34 cellular contexts compared by ENCODE assay signal in genomic region chr10:114590983-114591382, GRCh38.
"Had no signal": no experiment of that assay in that cellular context is flagged by ENCODE, and none has a peak within 500 bp of the region (broad histone marks: within the 10 kb centered on the region; RNA-seq: fewer than 3 reads in every experiment).

No MANE protein-coding gene starts in this region.

- DNase-seq: activated CD4-positive, alpha-beta memory T cell treated with anti-CD3 and anti-CD28 coated beads, Interleukin-2, amount 10 ng/mL, durations not matched to agents 7 days and 5 days; activated CD4-positive, alpha-beta T cell treated with anti-CD3 and anti-CD28 coated beads for 1 hour; activated CD4-positive, alpha-beta T cell treated with anti-CD3 and anti-CD28 coated beads for 36 hours; activated CD4-positive, alpha-beta T cell treated with anti-CD3 and anti-CD28 coated beads for 48 hours; activated CD4-positive, alpha-beta T cell treated with anti-CD3 and anti-CD28 coated beads, Interleukin-2, amount 10 ng/mL, durations not matched to agents 7 days and 5 days; activated CD4-positive, alpha-beta T cell treated with anti-CD3 and anti-CD28 coated beads, Interleukin-2, amount 50 U/mL, for 48 hours; activated CD4-positive, CD25-positive, alpha-beta regulatory T cell; activated CD8-positive, alpha-beta memory T cell treated with anti-CD3 and anti-CD28 coated beads for 24 hours; activated CD8-positive, alpha-beta memory T cell treated with anti-CD3 and anti-CD28 coated beads, Interleukin-2, amount 10 ng/mL, durations not matched to agents 7 days and 5 days; activated CD8-positive, alpha-beta memory T cell treated with anti-CD3 and anti-CD28 coated beads, Interleukin-2, amount 50 U/mL, for 48 hours; activated CD8-positive, alpha-beta T cell treated with anti-CD3 and anti-CD28 coated beads, Interleukin-2, amount 10 ng/mL, durations not matched to agents 7 days and 5 days; activated effector memory CD4-positive, alpha-beta T cell treated with Interleukin-2 at 50 U/mL for 16 hours; activated gamma-delta T cell; activated naive CD4-positive, alpha-beta T cell treated with anti-CD3 and anti-CD28 coated beads, Interleukin-2, amount 10 ng/mL, durations not matched to agents 7 days and 5 days; activated naive CD4-positive, alpha-beta T cell treated with Interleukin-2 at 50 U/mL for 16 hours; activated naive CD8-positive, alpha-beta T cell treated with anti-CD3 and anti-CD28 coated beads, Interleukin-2, amount 10 ng/mL, durations not matched to agents 7 days and 5 days; activated naive CD8-positive, alpha-beta T cell treated with anti-CD3 and anti-CD28 coated beads, Interleukin-2, amount 50 U/mL, for 24 hours; activated T-cell treated with anti-CD3 and anti-CD28 coated beads, Interleukin-2, amount 50 U/mL, for 24 hours; activated T-cell treated with anti-CD3 and anti-CD28 coated beads, Interleukin-2, amount 50 U/mL, for 48 hours; amniotic stem cell; aorta; central memory CD4-positive, alpha-beta T cell; T-cell; T-helper 2 cell; T-helper 9 cell; WERI-Rb-1 had no signal

- H3K36me3 Mint-ChIP-seq: activated naive CD4-positive, alpha-beta T cell treated with anti-CD3 and anti-CD28 coated beads, Interleukin-2, amount 10 ng/mL, durations not matched to agents 7 days and 5 days; activated naive CD4-positive, alpha-beta T cell treated with anti-CD3 and anti-CD28 coated beads, Interleukin-2, amount 50 U/mL, for 24 hours; activated naive CD8-positive, alpha-beta T cell treated with anti-CD3 and anti-CD28 coated beads, Interleukin-2, amount 10 ng/mL, durations not matched to agents 7 days and 5 days; brain; T-cell; WTC11 had no signal

- H3K27ac ChIP-seq: WERI-Rb-1 had no signal

- H3K4me1 Mint-ChIP-seq: activated CD4-positive, alpha-beta T cell treated with anti-CD3 and anti-CD28 coated beads for 36 hours; activated naive CD4-positive, alpha-beta T cell treated with anti-CD3 and anti-CD28 coated beads, Interleukin-2, amount 10 ng/mL, durations not matched to agents 7 days and 5 days; activated naive CD4-positive, alpha-beta T cell treated with anti-CD3 and anti-CD28 coated beads, Interleukin-2, amount 50 U/mL, for 24 hours; activated naive CD8-positive, alpha-beta T cell treated with anti-CD3 and anti-CD28 coated beads, Interleukin-2, amount 10 ng/mL, durations not matched to agents 7 days and 5 days; activated naive CD8-positive, alpha-beta T cell treated with anti-CD3 and anti-CD28 coated beads, Interleukin-2, amount 50 U/mL, for 24 hours; brain; T-cell; WTC11 had no signal

- H3K9me3 Mint-ChIP-seq: activated CD4-positive, alpha-beta memory T cell treated with anti-CD3 and anti-CD28 coated beads, Interleukin-2, amount 10 ng/mL, durations not matched to agents 7 days and 5 days; activated CD4-positive, alpha-beta T cell treated with anti-CD3 and anti-CD28 coated beads, Interleukin-2, amount 10 ng/mL, durations not matched to agents 7 days and 5 days; activated naive CD4-positive, alpha-beta T cell treated with anti-CD3 and anti-CD28 coated beads, Interleukin-2, amount 10 ng/mL, durations not matched to agents 7 days and 5 days; activated naive CD4-positive, alpha-beta T cell treated with anti-CD3 and anti-CD28 coated beads, Interleukin-2, amount 50 U/mL, for 24 hours; activated naive CD8-positive, alpha-beta T cell treated with anti-CD3 and anti-CD28 coated beads, Interleukin-2, amount 50 U/mL, for 24 hours; activated T-helper 2 cell treated with anti-CD3 and anti-CD28 coated beads, Interferon-gamma antibody, Interleukin-2, Interleukin-4, amounts not matched to agents 10 μg/mL and 5 μg/mL and 100 μg/mL, durations not matched to agents 14 hours and 24 hours and 36 hours had no signal

- FAIRE-seq: TTC549 had no signal

- H3K4me3 Mint-ChIP-seq: activated CD4-positive, alpha-beta memory T cell treated with anti-CD3 and anti-CD28 coated beads, Interleukin-2, amount 10 ng/mL, durations not matched to agents 7 days and 5 days; activated CD4-positive, alpha-beta T cell treated with anti-CD3 and anti-CD28 coated beads for 36 hours; activated CD4-positive, alpha-beta T cell treated with anti-CD3 and anti-CD28 coated beads, Interleukin-2, amount 10 ng/mL, durations not matched to agents 7 days and 5 days; activated CD8-positive, alpha-beta memory T cell treated with anti-CD3 and anti-CD28 coated beads, Interleukin-2, amount 10 ng/mL, durations not matched to agents 7 days and 5 days; activated CD8-positive, alpha-beta T cell treated with anti-CD3 and anti-CD28 coated beads, Interleukin-2, amount 10 ng/mL, durations not matched to agents 7 days and 5 days; activated naive CD4-positive, alpha-beta T cell treated with anti-CD3 and anti-CD28 coated beads, Interleukin-2, amount 10 ng/mL, durations not matched to agents 7 days and 5 days; activated naive CD4-positive, alpha-beta T cell treated with anti-CD3 and anti-CD28 coated beads, Interleukin-2, amount 50 U/mL, for 24 hours; activated naive CD8-positive, alpha-beta T cell; activated naive CD8-positive, alpha-beta T cell treated with anti-CD3 and anti-CD28 coated beads, Interleukin-2, amount 10 ng/mL, durations not matched to agents 7 days and 5 days; activated naive CD8-positive, alpha-beta T cell treated with anti-CD3 and anti-CD28 coated beads, Interleukin-2, amount 50 U/mL, for 24 hours; activated T-cell treated with anti-CD3 and anti-CD28 coated beads, Interleukin-2, amount 50 U/mL, for 24 hours; brain; T-cell; T-helper 2 cell treated with Interferon-gamma antibody and Interleukin-4, amounts not matched to agents 5 μg/mL and 100 μg/mL, for 36 hours; WTC11 had no signal

- H3K27ac Mint-ChIP-seq: activated CD4-positive, alpha-beta memory T cell treated with anti-CD3 and anti-CD28 coated beads, Interleukin-2, amount 10 ng/mL, durations not matched to agents 7 days and 5 days; activated CD4-positive, alpha-beta T cell treated with anti-CD3 and anti-CD28 coated beads for 36 hours; activated CD4-positive, alpha-beta T cell treated with anti-CD3 and anti-CD28 coated beads, Interleukin-2, amount 10 ng/mL, durations not matched to agents 7 days and 5 days; activated CD8-positive, alpha-beta memory T cell treated with anti-CD3 and anti-CD28 coated beads, Interleukin-2, amount 10 ng/mL, durations not matched to agents 7 days and 5 days; activated CD8-positive, alpha-beta T cell treated with anti-CD3 and anti-CD28 coated beads, Interleukin-2, amount 10 ng/mL, durations not matched to agents 7 days and 5 days; activated naive CD4-positive, alpha-beta T cell treated with anti-CD3 and anti-CD28 coated beads, Interleukin-2, amount 10 ng/mL, durations not matched to agents 7 days and 5 days; activated naive CD4-positive, alpha-beta T cell treated with anti-CD3 and anti-CD28 coated beads, Interleukin-2, amount 50 U/mL, for 24 hours; activated naive CD8-positive, alpha-beta T cell; activated naive CD8-positive, alpha-beta T cell treated with anti-CD3 and anti-CD28 coated beads, Interleukin-2, amount 10 ng/mL, durations not matched to agents 7 days and 5 days; activated naive CD8-positive, alpha-beta T cell treated with anti-CD3 and anti-CD28 coated beads, Interleukin-2, amount 50 U/mL, for 24 hours; activated T-cell treated with anti-CD3 and anti-CD28 coated beads, Interleukin-2, amount 50 U/mL, for 24 hours; activated T-helper 2 cell treated with anti-CD3 and anti-CD28 coated beads, Interferon-gamma antibody, Interleukin-2, Interleukin-4, amounts not matched to agents 10 μg/mL and 5 μg/mL and 100 μg/mL, durations not matched to agents 14 hours and 24 hours and 36 hours; brain; T-cell; T-helper 2 cell treated with Interferon-gamma antibody and Interleukin-4, amounts not matched to agents 5 μg/mL and 100 μg/mL, for 36 hours; WTC11 had no signal

- H3K36me3 ChIP-seq: WERI-Rb-1 had no signal

- ATAC-seq: activated CD4-positive, alpha-beta T cell treated with anti-CD3 and anti-CD28 coated beads for 36 hours; activated CD4-positive, CD25-positive, alpha-beta regulatory T cell treated with anti-CD3 and anti-CD28 coated beads, Interleukin-2, amount 50 U/mL, for 24 hours; activated CD8-positive, alpha-beta memory T cell treated with anti-CD3 and anti-CD28 coated beads, Interleukin-2, amount 10 ng/mL, durations not matched to agents 7 days and 5 days; activated CD8-positive, alpha-beta T cell treated with anti-CD3 and anti-CD28 coated beads, Interleukin-2, amount 10 ng/mL, durations not matched to agents 7 days and 5 days; activated naive CD8-positive, alpha-beta T cell treated with anti-CD3 and anti-CD28 coated beads, Interleukin-2, amount 50 U/mL, for 24 hours; T-cell; WTC11 had no signal

- H3K27me3 Mint-ChIP-seq: activated naive CD8-positive, alpha-beta T cell had no signal
